Comparison of ENCODE assay signal across 16 cellular contexts in genomic region chr19:41194157-41194552, GRCh38. TPM values are rescaled to one million over a fixed set of nuclear protein-coding genes. Genes with fewer than 3 reads are reported as not detected.
DNase-seq lines count a peak whose midpoint lies in the region; ATAC-seq, FAIRE-seq and TF ChIP-seq lines count a peak whose summit lies in the region.
"Had no signal": no experiment of that assay in that cellular context is flagged by ENCODE, and none has a peak within 500 bp of the region (broad histone marks: within the 10 kb centered on the region; RNA-seq: fewer than 3 reads in every experiment).

No MANE protein-coding gene starts in this region.

- H3K4me3 Mint-ChIP-seq in CD14-positive monocyte: peak overlapping the region; percentile 85 to 95
- H3K4me3 Mint-ChIP-seq in activated T-helper 17 cell treated with anti-CD3 and anti-CD28 coated beads, Interleukin-2, amount 50 U/mL, for 72 hours: peak overlapping the region; percentile 30
- H3K4me3 Mint-ChIP-seq in immature natural killer cell: no peak overlapping the region
- H3K4me3 Mint-ChIP-seq: stimulated activated effector memory CD8-positive, alpha-beta T cell treated with anti-CD3 and anti-CD28 coated beads, Interleukin-12 subunit alpha, Interleukin-12 subunit beta, amount 100 ng/mL, for 72 hours had no signal

- H3K36me3 ChIP-seq in HepG2 (replicated peaks in 1 of 2; ENCODE audit: control insufficient read depth in 1 of 2, insufficient read depth in 2 of 2, low read length in 2 of 2): no peaks in the 10 kb centered on the region
- H3K36me3 ChIP-seq: BE2C had no signal

- no peak overlapping the region for H2AFZ ChIP-seq in HepG2 (ENCODE audit: low read length)

- H3K9me3 ChIP-seq in HepG2 (ENCODE audit: low read length): no peaks in the 10 kb centered on the region
- H3K9me3 ChIP-seq: BE2C had no signal

- H3K27ac Mint-ChIP-seq in CD14-positive monocyte (peak overlapping the region; percentile 13 to 89 (median 70)), immature natural killer cell (no peak overlapping the region)
- H3K27ac Mint-ChIP-seq in activated T-helper 17 cell treated with anti-CD3 and anti-CD28 coated beads, Interleukin-2, amount 50 U/mL, for 72 hours: no peak overlapping the region
- H3K27ac Mint-ChIP-seq: activated CD8-positive, alpha-beta T cell treated with anti-CD3 and anti-CD28 coated beads, Interleukin-2, amount 10 ng/mL, durations not matched to agents 7 days and 5 days; stimulated activated effector memory CD8-positive, alpha-beta T cell treated with anti-CD3 and anti-CD28 coated beads, Interleukin-12 subunit alpha, Interleukin-12 subunit beta, amount 100 ng/mL, for 72 hours had no signal

- in situ Hi-C loops in HepG2 (cut with HindIII; ENCODE audit: extremely low pct_ligation_motif_present, low pct_unique_long_range_greater_than_20kb) (no loop called here), GM13976 (cut with MboI; ENCODE audit: low sequenced_read_pairs, unreplicated experiment) (no loop called here)

- H3K4me2 ChIP-seq in HepG2 (ENCODE audit: low read depth, low read length): peak overlapping the region; percentile 75; the same call in 1 of the 2 replicates

- 23% methylated on average over 6 of the region's 6 CpGs for WGBS in HepG2 (ENCODE audit: low lambda C conversion rate)

- TF ChIP-seq CTCF in CD14-positive monocyte (IDR thresholded peaks at IDR 0.05): no peak
- TF ChIP-seq CTCF in HepG2 (CRISPR knock-in tag; IDR thresholded peaks at IDR 0.05): no peak
- no peak for TF ChIP-seq CTCF in GM13976 (IDR thresholded peaks at IDR 0.05; ENCODE audit: borderline replicate concordance, control extremely low read depth, extremely low read depth, insufficient read depth, missing control alignments)

- DNase-seq in CD14-positive monocyte (ENCODE audit: low spot score) (no peak), HepG2 (ENCODE audit: low spot score) (no peak), GM13976 (ENCODE audit: low spot score) (no peak), immature natural killer cell (no peak)
- DNase-seq in Jurkat, Clone E6-1 (ENCODE audit: low read depth, low spot score): peak; percentile 30
- DNase-seq in activated CD8-positive, alpha-beta memory T cell treated with anti-CD3 and anti-CD28 coated beads for 24 hours: no peak
- DNase-seq: activated CD8-positive, alpha-beta T cell treated with anti-CD3 and anti-CD28 coated beads, Interleukin-2, amount 10 ng/mL, durations not matched to agents 7 days and 5 days; BE2C; NCI-H146; NCI-H748 treated with DMSO at 0.1 percent for 48 hours had no signal

- no peak for TF ChIP-seq RAD21 in HepG2 (CRISPR knock-in tag; IDR thresholded peaks at IDR 0.05)

- H3K4me3 ChIP-seq in Jurkat, Clone E6-1 (ENCODE audit: low read length): peak overlapping the region; percentile 9; the same call in 1 of the 2 replicates
- peak overlapping the region in 1 of 3 experiments; percentile 58; a peak in 3 of 6 replicates for H3K4me3 ChIP-seq in HepG2 (replicated peaks in 1 of 3; ENCODE audit: insufficient read depth in 1 of 3, low read depth in 2 of 3, low read length in 3 of 3)

- POLR2A ChIA-PET in HepG2 (lab: Yijun Ruan, JAX): interaction anchor here (0.9 to 2.1 kb wide), 2 partner anchors 18 to 69 kb away, joined by 3 to 11 read pairs; partner anchors contain the start of gene HNRNPUL1

- H4K20me1 ChIP-seq in HepG2 (ENCODE audit: insufficient read depth, low read length): no peaks in the 10 kb centered on the region

- H3K4me1 Mint-ChIP-seq in CD14-positive monocyte: peaks cover 49% of the 10 kb centered on the region
- peaks cover 11% of the 10 kb centered on the region for H3K4me1 Mint-ChIP-seq in activated T-helper 17 cell treated with anti-CD3 and anti-CD28 coated beads, Interleukin-2, amount 50 U/mL, for 72 hours
- peaks cover 0 to 2% of the 10 kb centered on the region in 2 donors for H3K4me1 Mint-ChIP-seq in immature natural killer cell

- H3K36me3 Mint-ChIP-seq in CD14-positive monocyte: peaks cover 13 to 23% of the 10 kb centered on the region in 2 donors
- no peaks in the 10 kb centered on the region for H3K36me3 Mint-ChIP-seq in activated T-helper 17 cell treated with anti-CD3 and anti-CD28 coated beads, Interleukin-2, amount 50 U/mL, for 72 hours (ENCODE audit: low read depth)
- no peaks in the 10 kb centered on the region for H3K36me3 Mint-ChIP-seq in immature natural killer cell
- H3K36me3 Mint-ChIP-seq: stimulated activated effector memory CD8-positive, alpha-beta T cell treated with anti-CD3 and anti-CD28 coated beads, Interleukin-12 subunit alpha, Interleukin-12 subunit beta, amount 100 ng/mL, for 72 hours had no signal

- H3K27me3 ChIP-seq in HepG2 (ENCODE audit: control insufficient read depth in 1 of 2, insufficient read depth in 2 of 2, low read length in 2 of 2): peaks cover 0 to 24% of the 10 kb centered on the region in 2 experiments; a peak in 2 of 5 replicates

- no peaks in the 10 kb centered on the region for H3K79me2 ChIP-seq in HepG2 (ENCODE audit: insufficient read depth, low read length)
- H3K79me2 ChIP-seq: parathyroid adenoma had no signal

- intact Hi-C loops in CD14-positive monocyte (cut with micrococcal nuclease) (no loop called here), HepG2 (cut with micrococcal nuclease; ENCODE audit: unreplicated experiment) (no loop called here)

- no peak for FAIRE-seq in HepG2 (lab: Jason Lieb, UNC)

- H3K27ac ChIP-seq in HepG2 (ENCODE audit: extremely low read length, insufficient read depth, low read length): no peak overlapping the region
- H3K27ac ChIP-seq: parathyroid adenoma had no signal

- TF ChIP-seq EP300 in HepG2 (IDR thresholded peaks at IDR 0.05; ENCODE audit: low read depth in 2 of 2, low read length in 2 of 2): no peak
- no peak for TF ChIP-seq EP300 in HepG2 (CRISPR knock-in tag; IDR thresholded peaks at IDR 0.05; ENCODE audit: borderline replicate concordance)

- H3K9me3 Mint-ChIP-seq in CD14-positive monocyte (peaks cover 0 to 1% (median 0%) of the 10 kb centered on the region in 7 donors), immature natural killer cell (no peaks in the 10 kb centered on the region)
- H3K9me3 Mint-ChIP-seq in activated T-helper 17 cell treated with anti-CD3 and anti-CD28 coated beads, Interleukin-2, amount 50 U/mL, for 72 hours: no peaks in the 10 kb centered on the region
- H3K9me3 Mint-ChIP-seq: activated naive CD4-positive, alpha-beta T cell treated with anti-CD3 and anti-CD28 coated beads, Interleukin-2, amount 50 U/mL, for 72 hours; stimulated activated effector memory CD8-positive, alpha-beta T cell treated with anti-CD3 and anti-CD28 coated beads, Interleukin-12 subunit alpha, Interleukin-12 subunit beta, amount 100 ng/mL, for 72 hours had no signal

- ATAC-seq in activated T-helper 17 cell treated with anti-CD3 and anti-CD28 coated beads, Interleukin-2, amount 50 U/mL, for 72 hours (replicated peaks): no peak
- ATAC-seq in HepG2 (no peak), GM18520 (IDR thresholded peaks at IDR 0.05; ENCODE audit: unreplicated experiment) (no peak)
- ATAC-seq: activated CD8-positive, alpha-beta T cell treated with anti-CD3 and anti-CD28 coated beads, Interleukin-2, amount 10 ng/mL, durations not matched to agents 7 days and 5 days; stimulated activated effector memory CD8-positive, alpha-beta T cell treated with anti-CD3 and anti-CD28 coated beads, Interleukin-12 subunit alpha, Interleukin-12 subunit beta, amount 100 ng/mL, for 72 hours had no signal

- H3K9ac ChIP-seq in HepG2 (ENCODE audit: insufficient read depth, low read depth, low read length): no peak overlapping the region
- H3K9ac ChIP-seq: parathyroid adenoma had no signal

- H3K27me3 Mint-ChIP-seq in CD14-positive monocyte (ENCODE audit: low read depth in 3 of 3) (peaks cover 3 to 23% (median 12%) of the 10 kb centered on the region in 3 donors), immature natural killer cell (ENCODE audit: low read depth in 3 of 3) (peaks cover 9 to 23% (median 12%) of the 10 kb centered on the region in 3 donors)
- peaks cover 40% of the 10 kb centered on the region for H3K27me3 Mint-ChIP-seq in activated T-helper 17 cell treated with anti-CD3 and anti-CD28 coated beads, Interleukin-2, amount 50 U/mL, for 72 hours

- H3K4me1 ChIP-seq in HepG2 (ENCODE audit: insufficient read depth, low read length): peaks cover 43% of the 10 kb centered on the region
- H3K4me1 ChIP-seq: BE2C had no signal

- no peak for TF ChIP-seq POLR2A in HepG2 (IDR thresholded peaks at IDR 0.05; ENCODE audit: insufficient read depth in 1 of 2, low read depth in 2 of 2, low read length in 2 of 2)

- no TSS peak for BruUV-seq in HepG2 (replicated peaks; lab: Mats Ljungman, UMichigan)

- CTCF ChIA-PET in HepG2 (lab: Yijun Ruan, JAX; ENCODE audit: low intra/inter-chr PET ratio, low total read pairs): no interaction called here

RNA-seq across cellular contexts. Expression of gene CYP2S1, which starts 1.1 kb away (rescaled TPM):
- polyA plus RNA-seq in CD14-positive monocyte (10 to 100 TPM; 10.3 to 20.3 TPM), HepG2 (2011; rRNA removed) (1.8 and 2.1 TPM in 2 replicates), immature natural killer cell (1 to 10 TPM in 1 of 3 donors, under 1 TPM in 1, not detected in 1; 0.17 to 1.4 TPM)
- 5.4 TPM for polyA plus RNA-seq in Jurkat, Clone E6-1 (2012; ENCODE audit: insufficient read depth, insufficient read length)
- total RNA-seq in activated T-helper 17 cell treated with anti-CD3 and anti-CD28 coated beads, Interleukin-2, amount 50 U/mL, for 72 hours: under 1 TPM in 1 of 2 donors, not detected in 1; 0.13 TPM
- total RNA-seq in HepG2 (2016; rRNA removed; fragmentation: Illumina TruSeq; extraction: Trizol): 0.09 TPM in 1 of 2 replicates, not detected in the other
- total RNA-seq in HepG2 (2016; cell fraction: cytosol; rRNA removed; fragmentation: Illumina TruSeq; extraction: Trizol; ENCODE audit: low read depth): not detected in 2 replicates
- 0.07 and 0.26 TPM in 2 replicates for total RNA-seq in HepG2 (2016; cell fraction: insoluble cytoplasmic fraction; rRNA removed; fragmentation: Illumina TruSeq; extraction: Trizol)
- 0.07 and 0.15 TPM in 2 replicates for total RNA-seq in HepG2 (2016; cell fraction: membrane; rRNA removed; fragmentation: Illumina TruSeq; extraction: Trizol)
- 0.28 TPM in 1 of 2 replicates, not detected in the other for total RNA-seq in HepG2 (2016; cell fraction: nucleus; rRNA removed; fragmentation: Illumina TruSeq; extraction: Trizol)
- polyA plus RNA-seq in HepG2 (2011; cell fraction: cytosol; rRNA removed): 0.87 and 1.2 TPM in 2 replicates
- polyA plus RNA-seq in HepG2 (2011; cell fraction: nucleus; rRNA removed): 4.2 and 4.4 TPM in 2 replicates
- polyA plus RNA-seq in HepG2 (2012): 4.6 and 5.8 TPM in 2 replicates
- 0.11 and 0.12 TPM in 2 replicates for polyA plus RNA-seq in HepG2 (2016; cell fraction: cytosol; fragmentation: Illumina TruSeq; extraction: Trizol; ENCODE audit: low read depth)
- 0.19 and 0.38 TPM in 2 replicates for polyA plus RNA-seq in HepG2 (2016; cell fraction: insoluble cytoplasmic fraction; fragmentation: Illumina TruSeq; extraction: Trizol; ENCODE audit: low read depth)
- polyA plus RNA-seq in HepG2 (2016; cell fraction: membrane; fragmentation: Illumina TruSeq; extraction: Trizol; ENCODE audit: low read depth): 0.11 and 0.19 TPM in 2 replicates
- polyA plus RNA-seq in HepG2 (2016; cell fraction: nucleus; fragmentation: Illumina TruSeq; extraction: Trizol; ENCODE audit: insufficient read depth, low read depth): 0.79 and 0.81 TPM in 2 replicates
- polyA minus RNA-seq in HepG2 (2011; rRNA and poly(A)+ RNA removed; ENCODE audit: low replicate concordance): 1.1 and 2.5 TPM in 2 replicates
- 2.8 and 4.8 TPM in 2 replicates for polyA minus RNA-seq in HepG2 (2011; cell fraction: cytosol; rRNA and poly(A)+ RNA removed)
- 1.1 and 1.3 TPM in 2 replicates for polyA minus RNA-seq in HepG2 (2011; cell fraction: nucleus; rRNA and poly(A)+ RNA removed)
- total RNA-seq: G401 had no signal

RNA-seq across cellular contexts. Expression of gene AXL, which starts 24.9 kb away (rescaled TPM):
- polyA plus RNA-seq in CD14-positive monocyte (under 1 TPM in 1 of 2 donors, not detected in 1; 0.05 TPM), HepG2 (2011; rRNA removed) (5.7 and 5.9 TPM in 2 replicates), immature natural killer cell (1 to 10 TPM in 1 of 3 donors, under 1 TPM in 2; 0.61 to 1.2 (median 0.97) TPM)
- polyA plus RNA-seq in Jurkat, Clone E6-1 (2012; ENCODE audit: insufficient read depth, insufficient read length): not detected
- 1 to 10 TPM in 1 of 2 donors, under 1 TPM in 1; 0.04 to 2.3 TPM for total RNA-seq in activated T-helper 17 cell treated with anti-CD3 and anti-CD28 coated beads, Interleukin-2, amount 50 U/mL, for 72 hours
- total RNA-seq in HepG2 (2016; rRNA removed; fragmentation: Illumina TruSeq; extraction: Trizol): 0.31 and 0.71 TPM in 2 replicates
- 0.18 and 0.20 TPM in 2 replicates for total RNA-seq in HepG2 (2016; cell fraction: cytosol; rRNA removed; fragmentation: Illumina TruSeq; extraction: Trizol; ENCODE audit: low read depth)
- total RNA-seq in HepG2 (2016; cell fraction: insoluble cytoplasmic fraction; rRNA removed; fragmentation: Illumina TruSeq; extraction: Trizol): 0.54 and 0.67 TPM in 2 replicates
- total RNA-seq in HepG2 (2016; cell fraction: membrane; rRNA removed; fragmentation: Illumina TruSeq; extraction: Trizol): 0.59 and 0.79 TPM in 2 replicates
- 1.1 and 1.8 TPM in 2 replicates for total RNA-seq in HepG2 (2016; cell fraction: nucleus; rRNA removed; fragmentation: Illumina TruSeq; extraction: Trizol)
- polyA plus RNA-seq in HepG2 (2011; cell fraction: cytosol; rRNA removed): 4.3 and 4.8 TPM in 2 replicates
- 5.2 and 8.0 TPM in 2 replicates for polyA plus RNA-seq in HepG2 (2011; cell fraction: nucleus; rRNA removed)
- polyA plus RNA-seq in HepG2 (2012): 2.9 and 4.5 TPM in 2 replicates
- 0.09 and 0.10 TPM in 2 replicates for polyA plus RNA-seq in HepG2 (2016; cell fraction: cytosol; fragmentation: Illumina TruSeq; extraction: Trizol; ENCODE audit: low read depth)
- polyA plus RNA-seq in HepG2 (2016; cell fraction: insoluble cytoplasmic fraction; fragmentation: Illumina TruSeq; extraction: Trizol; ENCODE audit: low read depth): 0.39 and 0.46 TPM in 2 replicates
- polyA plus RNA-seq in HepG2 (2016; cell fraction: membrane; fragmentation: Illumina TruSeq; extraction: Trizol; ENCODE audit: low read depth): 0.32 and 0.35 TPM in 2 replicates
- 1.3 and 1.4 TPM in 2 replicates for polyA plus RNA-seq in HepG2 (2016; cell fraction: nucleus; fragmentation: Illumina TruSeq; extraction: Trizol; ENCODE audit: insufficient read depth, low read depth)
- 26.1 and 95.6 TPM in 2 replicates for polyA minus RNA-seq in HepG2 (2011; rRNA and poly(A)+ RNA removed; ENCODE audit: low replicate concordance)
- 11.6 and 12.8 TPM in 2 replicates for polyA minus RNA-seq in HepG2 (2011; cell fraction: cytosol; rRNA and poly(A)+ RNA removed)
- polyA minus RNA-seq in HepG2 (2011; cell fraction: nucleus; rRNA and poly(A)+ RNA removed): 5.0 and 5.1 TPM in 2 replicates
- total RNA-seq: activated CD8-positive, alpha-beta T cell treated with anti-CD3 and anti-CD28 coated beads, Interleukin-2, amount 10 ng/mL, durations not matched to agents 7 days and 5 days had no signal

Comparison
In these comparisons a context has a peak if more than half of its experiments do, and no peak if none do; other contexts are left out.
1. H3K27ac Mint-ChIP-seq: peak in CD14-positive monocyte (7 of 7); none in activated T-helper 17 cell treated with anti-CD3 and anti-CD28 coated beads, Interleukin-2, amount 50 U/mL, for 72 hours (single experiment) and immature natural killer cell (0 of 6).
2. H3K4me3 Mint-ChIP-seq: peak in CD14-positive monocyte (2 of 2) and activated T-helper 17 cell treated with anti-CD3 and anti-CD28 coated beads, Interleukin-2, amount 50 U/mL, for 72 hours (single experiment); none in immature natural killer cell (0 of 5).